Comparison of ENCODE assay signal across 22 cellular contexts in genomic region chr1:239841635-239842034, GRCh38.
"Had no signal": no experiment of that assay in that cellular context is flagged by ENCODE, and none has a peak within 500 bp of the region (broad histone marks: within the 10 kb centered on the region; RNA-seq: fewer than 3 reads in every experiment).

No MANE protein-coding gene starts in this region.

- H3K4me3 ChIP-seq: breast epithelium, coronary artery, Peyer's patch had no signal

- H3K27me3 ChIP-seq: breast epithelium, Peyer's patch had no signal

- H3K27ac ChIP-seq: breast epithelium, coronary artery, Peyer's patch, RWPE1 had no signal

- DNase-seq: activated CD4-positive, alpha-beta T cell treated with anti-CD3 and anti-CD28 coated beads for 4 hours; activated CD8-positive, alpha-beta memory T cell treated with anti-CD3 and anti-CD28 coated beads, Interleukin-2, amount 50 U/mL, for 4 hours; activated CD8-positive, alpha-beta T cell treated with anti-CD3 and anti-CD28 coated beads for 36 hours; activated naive CD4-positive, alpha-beta T cell treated with anti-CD3 and anti-CD28 coated beads, Interleukin-2, amount 50 U/mL, for 16 hours; activated naive CD8-positive, alpha-beta T cell treated with anti-CD3 and anti-CD28 coated beads, Interleukin-2, amount 10 ng/mL, durations not matched to agents 7 days and 5 days; aorta; caudate nucleus; MM.1S; NCI-H1092 treated with DMSO at 0.1 percent for 48 hours; NCI-H1417 treated with DMSO at 0.1 percent for 48 hours; NCI-H1694; NCI-H2029; NCI-H2107; NCI-H2171 treated with DMSO at 0.1 percent for 48 hours; NCI-H446; NCI-H524; Peyer's patch; Right ventricle myocardium superior; T-helper 1 cell had no signal

- H3K4me1 ChIP-seq: breast epithelium, Peyer's patch had no signal

- H3K9me3 ChIP-seq: breast epithelium, Peyer's patch had no signal

- H3K36me3 ChIP-seq: breast epithelium, Peyer's patch had no signal
